Comparison of ENCODE assay signal across 10 cellular contexts in genomic region chr15:63243101-63243500, GRCh38. TPM values are rescaled to one million over a fixed set of nuclear protein-coding genes. Genes with fewer than 3 reads are reported as not detected.
DNase-seq lines count a peak whose midpoint lies in the region; ATAC-seq and TF ChIP-seq lines count a peak whose summit lies in the region.
"Had no signal": no experiment of that assay in that cellular context is flagged by ENCODE, and none has a peak within 500 bp of the region (broad histone marks: within the 10 kb centered on the region; RNA-seq: fewer than 3 reads in every experiment).

No MANE protein-coding gene starts in this region.

- no peaks in the 10 kb centered on the region for H3K9me3 ChIP-seq in WERI-Rb-1 (ENCODE audit: severe bottlenecking)
- H3K9me3 ChIP-seq: gastrocnemius medialis had no signal

- intact Hi-C loops in natural killer cell (cut with micrococcal nuclease) (no loop called here), head of caudate nucleus (cut with DNase I) (no loop called here), Calu3 (cut with micrococcal nuclease; ENCODE audit: unreplicated experiment) (no loop called here)

- H3K27ac ChIP-seq in WERI-Rb-1, result no peak overlapping the region

- CTCF ChIA-PET in Calu3 (lab: Charles Lee), result no interaction called here

- H3K27ac Mint-ChIP-seq in natural killer cell (peak overlapping the region; percentile 83 to 89), Calu3 (ENCODE audit: unreplicated experiment) (no peak overlapping the region)

- peaks cover 79% of the 10 kb centered on the region in 2 donors for H3K4me1 Mint-ChIP-seq in natural killer cell
- H3K4me1 Mint-ChIP-seq in Calu3 (ENCODE audit: low read depth, unreplicated experiment), result peaks cover 10% of the 10 kb centered on the region

- H3K36me3 ChIP-seq in WERI-Rb-1, result peaks cover 3% of the 10 kb centered on the region
- H3K36me3 ChIP-seq: gastrocnemius medialis had no signal

- no peaks in the 10 kb centered on the region for H3K27me3 ChIP-seq in WERI-Rb-1 (ENCODE audit: insufficient read depth, low read depth, severe bottlenecking)
- H3K27me3 ChIP-seq: gastrocnemius medialis had no signal

- DNase-seq in AG08395 (ENCODE audit: low spot score), result peak; percentile 52
- peak; percentile 76 for DNase-seq in HCEC 1CT
- DNase-seq in fibroblast of the aortic adventitia (ENCODE audit: low read depth), result peak; percentile 92
- DNase-seq in natural killer cell, result no peak
- no peak for DNase-seq in head of caudate nucleus
- DNase-seq in Calu3, result no peak
- DNase-seq in WERI-Rb-1, result no peak
- DNase-seq: activated gamma-delta T cell treated with Interleukin-2 at 50 U/mL for 16 hours had no signal

- H3K4me3 Mint-ChIP-seq in natural killer cell (no peak overlapping the region), Calu3 (ENCODE audit: low read depth, unreplicated experiment) (no peak overlapping the region)

- no peak overlapping the region for H3K4me3 ChIP-seq in fibroblast of the aortic adventitia (ENCODE audit: low read depth, low read length)
- H3K4me3 ChIP-seq in WERI-Rb-1 (ENCODE audit: low read depth, low read length), result no peak overlapping the region
- H3K4me3 ChIP-seq: gastrocnemius medialis had no signal

- TF ChIP-seq CTCF in fibroblast of the aortic adventitia (IDR thresholded peaks at IDR 0.05; ENCODE audit: insufficient read depth, low read length) (peak; percentile 44), natural killer cell (IDR thresholded peaks at IDR 0.05) (no peak), Calu3 (IDR thresholded peaks at IDR 0.05; ENCODE audit: unreplicated experiment) (no peak), WERI-Rb-1 (IDR thresholded peaks at IDR 0.05; ENCODE audit: low read depth, low read length) (no peak)

- no peak for ATAC-seq in natural killer cell
- no peak for ATAC-seq in HG02981 (IDR thresholded peaks at IDR 0.05; ENCODE audit: unreplicated experiment)
- ATAC-seq: gastrocnemius medialis had no signal

- H3K36me3 Mint-ChIP-seq in natural killer cell (peaks cover 9% of the 10 kb centered on the region), Calu3 (ENCODE audit: insufficient read depth, unreplicated experiment) (no peaks in the 10 kb centered on the region)

- H3K27me3 Mint-ChIP-seq in natural killer cell (ENCODE audit: low read depth in 2 of 2), result no peaks in the 10 kb centered on the region
- no peaks in the 10 kb centered on the region for H3K27me3 Mint-ChIP-seq in Calu3 (ENCODE audit: unreplicated experiment)

- no TSS peak for BruUV-seq in Calu3 (replicated peaks; lab: Mats Ljungman, UMichigan)

- no peaks in the 10 kb centered on the region for H3K9me3 Mint-ChIP-seq in natural killer cell
- H3K9me3 Mint-ChIP-seq in Calu3 (ENCODE audit: low read depth, unreplicated experiment), result no peaks in the 10 kb centered on the region

RNA-seq across cellular contexts. Expression of gene APH1B, which starts 34.3 kb away (rescaled TPM):
- total RNA-seq in fibroblast of the aortic adventitia (ENCODE audit: low replicate concordance) (7.8 and 22.3 TPM in 2 replicates), natural killer cell (10 to 100 TPM in 1 of 3 donors, 1 to 10 TPM in 2; 8.6 to 12.4 (median 9.9) TPM), Calu3 (2022) (11.4 and 11.6 TPM in 2 replicates)

RNA-seq across cellular contexts. Expression of gene RAB8B, which starts 53.7 kb away (rescaled TPM):
- total RNA-seq in fibroblast of the aortic adventitia (ENCODE audit: low replicate concordance), result 25.3 and 84.1 TPM in 2 replicates
- total RNA-seq in natural killer cell, result 100 to 1,000 TPM; 128 to 155 (median 137) TPM
- 15.8 and 16.0 TPM in 2 replicates for total RNA-seq in Calu3 (2022)

Comparison
In these comparisons a context has a peak if more than half of its experiments do, and no peak if none do; other contexts are left out.
1. DNase-seq: peak in AG08395 (single experiment), HCEC 1CT (single experiment) and fibroblast of the aortic adventitia (single experiment); none in natural killer cell (single experiment), head of caudate nucleus (0 of 42), Calu3 (single experiment) and WERI-Rb-1 (single experiment).